ENCODE assay signal across 8 cellular contexts in genomic region chr17:39401412-39402278, GRCh38. TPM values are rescaled to one million over a fixed set of nuclear protein-coding genes. Genes with fewer than 3 reads are reported as not detected.
DNase-seq lines count a peak whose midpoint lies in the region; ATAC-seq and TF ChIP-seq lines count a peak whose summit lies in the region.

TSS of gene FBXL20 (minus strand) at chr17:39401626. CDS start at chr17:39401402, 224 bp downstream.

- H3K4me3 Mint-ChIP-seq in activated CD4-positive, alpha-beta memory T cell treated with anti-CD3 and anti-CD28 coated beads for 36 hours = peak within 1 kb of the TSS; percentile 98

- no peaks in the 10 kb centered on the region for H3K27me3 Mint-ChIP-seq in activated CD4-positive, alpha-beta memory T cell treated with anti-CD3 and anti-CD28 coated beads for 36 hours

- no peaks in the 10 kb centered on the region for H3K36me3 ChIP-seq in right lobe of liver

- intact Hi-C loops in activated CD4-positive, alpha-beta memory T cell treated with anti-CD3 and anti-CD28 coated beads for 36 hours (cut with micrococcal nuclease) = loop anchor here (1.0 to 10.0 kb wide), 3 partner anchors 60 to 376 kb away; partner anchors contain the start of gene CDK12
- intact Hi-C loops in dorsolateral prefrontal cortex (cut with DNase I) (loop anchor here in 1 of 2 donors (5.0 kb wide), 2 partner anchors 39 to 61 kb away; partner anchors contain the start of gene CDK12), right lobe of liver (cut with DNase I) (no loop called here)

- peaks cover 13% of the 10 kb centered on the region for H3K36me3 Mint-ChIP-seq in activated CD4-positive, alpha-beta memory T cell treated with anti-CD3 and anti-CD28 coated beads for 36 hours

- under 1% methylated on average over 26 of the region's 91 CpGs for WGBS in right lobe of liver (ENCODE audit: insufficient coverage, low coverage, low lambda C conversion rate, missing lambda C conversion rate)

- H3K9me3 ChIP-seq in right lobe of liver = no peaks in the 10 kb centered on the region

- H3K4me1 ChIP-seq in right lobe of liver = peaks cover 0 to 11% (median 3%) of the 10 kb centered on the region in 4 donors

- peaks cover 53% of the 10 kb centered on the region for H3K4me1 Mint-ChIP-seq in activated CD4-positive, alpha-beta memory T cell treated with anti-CD3 and anti-CD28 coated beads for 36 hours (ENCODE audit: low read depth)

- POLR2A ChIA-PET in activated CD4-positive, alpha-beta memory T cell treated with anti-CD3 and anti-CD28 coated beads for 36 hours (lab: Charles Lee) = interaction anchor here (0.9 to 1.6 kb wide), 4 partner anchors 49 to 202 kb away, joined by 4 to 10 read pairs (median 6); partner anchors contain the start of genes CDK12, MED1 and RPL19

- TF ChIP-seq POLR2A in right lobe of liver (IDR thresholded peaks at IDR 0.05) = peak; percentile 75

- H3K27me3 ChIP-seq in dorsolateral prefrontal cortex (no peaks in the 10 kb centered on the region), right lobe of liver (no peaks in the 10 kb centered on the region)

- H3K9me3 Mint-ChIP-seq in activated CD4-positive, alpha-beta memory T cell treated with anti-CD3 and anti-CD28 coated beads for 36 hours = no peaks in the 10 kb centered on the region

- ATAC-seq in GM19395 (IDR thresholded peaks at IDR 0.05; ENCODE audit: unreplicated experiment) (peak; percentile 74), HG03565 (IDR thresholded peaks at IDR 0.05; ENCODE audit: unreplicated experiment) (peak; percentile 66), right lobe of liver (peak; percentile 84 to 91 (median 88))

- TF ChIP-seq CTCF in dorsolateral prefrontal cortex (IDR thresholded peaks at IDR 0.05 in 54 of 56, conservative IDR thresholded peaks at IDR 0.05 in 2 of 56; ENCODE audit: low read depth in 1 of 56, partially characterized antibody in 56 of 56) = peak in 17 of 56 donors; percentile 7 to 35 (median 19)
- TF ChIP-seq CTCF in right lobe of liver (IDR thresholded peaks at IDR 0.05) = no peak

- CTCF ChIA-PET in activated CD4-positive, alpha-beta memory T cell treated with anti-CD3 and anti-CD28 coated beads for 36 hours (lab: Charles Lee) = interaction anchor here (1.5 kb wide), 1 partner anchor 163 kb away, joined by 5 read pairs; no protein-coding TSS in a partner anchor

- H3K4me3 ChIP-seq in dorsolateral prefrontal cortex (peak within 1 kb of the TSS; percentile 67 to 100 (median 97)), right lobe of liver (peak within 1 kb of the TSS; percentile 85 to 99 (median 94))

- H3K27ac ChIP-seq in dorsolateral prefrontal cortex (peak within 1 kb of the TSS; percentile 44 to 98 (median 95)), right lobe of liver (peak within 1 kb of the TSS; percentile 74 to 92 (median 84))

- peak; percentile 20 to 92 (median 85) for DNase-seq in C1 segment of cervical spinal cord (lab: John Stamatoyannopoulos, UW)
- DNase-seq in NCI-H82 treated with DMSO at 0.1 percent for 48 hours (lab: John Stamatoyannopoulos, UW; ENCODE audit: unreplicated experiment) = peak; percentile 74
- peak; percentile 95 for DNase-seq in activated CD4-positive, alpha-beta memory T cell treated with anti-CD3 and anti-CD28 coated beads for 36 hours
- peak; percentile 80 to 92 (median 90) for DNase-seq in dorsolateral prefrontal cortex
- DNase-seq in right lobe of liver = peak; percentile 95 to 96 (median 95)
- peak; percentile 95 for DNase-seq in stimulated activated CD4-positive, alpha-beta T cell treated with anti-CD3 and anti-CD28 coated beads, Interleukin-4, amount 100 ng/mL, for 1 hour

- peak within 1 kb of the TSS; percentile 96 for H3K27ac Mint-ChIP-seq in activated CD4-positive, alpha-beta memory T cell treated with anti-CD3 and anti-CD28 coated beads for 36 hours

RNA-seq across cellular contexts. Expression of gene FBXL20, which starts in this region (rescaled TPM):
- total RNA-seq in activated CD4-positive, alpha-beta memory T cell treated with anti-CD3 and anti-CD28 coated beads for 36 hours = 10 to 100 TPM; 17.4 to 18.3 TPM
- total RNA-seq in dorsolateral prefrontal cortex = 10 to 100 TPM; 31.2 to 70.6 (median 49.0) TPM
- total RNA-seq in right lobe of liver = 1 to 10 TPM; 6.0 to 9.8 (median 8.5) TPM

Comparison
In these comparisons a context has a peak if more than half of its experiments do, and no peak if none do; other contexts are left out.
1. Peak in every context shown above with its lines: DNase-seq, ATAC-seq, H3K4me3 ChIP-seq and H3K27ac ChIP-seq.